In the genomic region with DNA sequence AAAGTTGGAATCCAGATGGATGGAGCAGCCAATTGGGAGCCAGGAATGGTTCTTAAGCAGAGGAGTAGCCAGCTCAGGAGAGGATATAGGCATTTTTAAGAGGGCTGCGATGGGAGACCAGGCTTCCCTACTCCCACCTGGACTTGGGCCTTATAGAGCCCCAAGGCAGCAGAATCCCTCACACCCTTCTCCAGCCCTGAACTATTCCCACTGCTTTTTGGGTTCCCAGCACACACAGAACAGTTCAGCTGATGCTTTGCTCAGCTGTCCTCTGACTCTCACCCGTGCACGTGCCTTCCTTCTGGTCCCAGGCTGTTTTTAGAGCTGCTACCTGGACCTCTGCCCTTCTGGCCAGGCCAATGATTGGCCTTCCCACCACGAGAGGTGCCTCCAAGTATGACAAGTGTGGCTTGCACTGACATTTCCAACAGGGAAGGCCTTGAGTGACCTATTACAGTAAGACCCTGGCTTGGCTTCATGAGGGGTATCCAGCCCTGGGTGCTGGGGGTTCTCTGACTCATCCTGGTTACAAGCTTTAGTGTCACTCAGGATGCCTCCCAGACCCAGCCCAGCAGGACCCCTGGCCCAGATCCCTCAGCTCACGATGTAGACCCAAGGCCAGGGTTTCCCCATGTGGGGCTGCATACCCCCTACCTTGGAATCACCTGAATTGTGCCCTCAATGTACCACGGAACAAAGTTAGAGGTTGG, we compare ENCODE assay signal across 25 cellular contexts. TPM values are rescaled to one million over a fixed set of nuclear protein-coding genes. Genes with fewer than 3 reads are reported as not detected.
"Had no signal": no experiment of that assay in that cellular context is flagged by ENCODE, and none has a peak within 500 bp of the region (broad histone marks: within the 10 kb centered on the region; RNA-seq: fewer than 3 reads in every experiment).

No MANE protein-coding gene starts in this region.

- FAIRE-seq: endometrium had no signal

- H2AFZ ChIP-seq: hepatocyte had no signal

- H3K27ac ChIP-seq: coronary artery, esophagus muscularis mucosa, gastroesophageal sphincter, hepatocyte, neutrophil, spleen, stomach, thoracic aorta, transverse colon had no signal

- H3K4me1 Mint-ChIP-seq: naive thymus-derived CD8-positive, alpha-beta T cell had no signal

- H3K36me3 Mint-ChIP-seq: naive thymus-derived CD8-positive, alpha-beta T cell had no signal

- H3K4me1 ChIP-seq: esophagus muscularis mucosa, gastroesophageal sphincter, spleen, stomach, transverse colon had no signal

- H3K9me3 ChIP-seq: esophagus muscularis mucosa, gastroesophageal sphincter, mucosa of descending colon, neutrophil, spleen, stomach, thoracic aorta, transverse colon had no signal

- H3K4me3 ChIP-seq: coronary artery, esophagus muscularis mucosa, gastroesophageal sphincter, hepatocyte, mucosa of descending colon, spleen, stomach, thoracic aorta, transverse colon had no signal

- H3K4me3 Mint-ChIP-seq: naive thymus-derived CD8-positive, alpha-beta T cell had no signal

- H3K4me2 ChIP-seq: hepatocyte had no signal

- H3K27ac Mint-ChIP-seq: naive thymus-derived CD8-positive, alpha-beta T cell had no signal

- H3K9me3 Mint-ChIP-seq: naive thymus-derived CD8-positive, alpha-beta T cell had no signal

- H3K36me3 ChIP-seq: esophagus muscularis mucosa, gastroesophageal sphincter, neutrophil, spleen, stomach, thoracic aorta, transverse colon had no signal

- DNase-seq: effector CD8-positive, alpha-beta T cell; glutamatergic neuron; mucosa of descending colon; spleen; stimulated activated CD4-positive, alpha-beta T cell treated with anti-CD3 and anti-CD28 coated beads, Interleukin-15, amount 100 ng/mL, for 24 hours; stimulated activated CD4-positive, alpha-beta T cell treated with anti-CD3 and anti-CD28 coated beads, Interleukin-1b, Interleukin-23, amount 100 ng/mL, for 48 hours; stimulated activated CD4-positive, alpha-beta T cell treated with anti-CD3 and anti-CD28 coated beads, Interleukin-4, amount 100 ng/mL, for 4 hours; stimulated activated naive CD4-positive, alpha-beta T cell; stomach; substantia nigra; transverse colon had no signal

- H3K27me3 ChIP-seq: hepatocyte had no signal

- H3K79me2 ChIP-seq: hepatocyte had no signal

- ATAC-seq: gastroesophageal sphincter; mucosa of descending colon; naive thymus-derived CD8-positive, alpha-beta T cell; sciatic nerve had no signal

RNA-seq across cellular contexts. Expression of gene NOX5, which starts 25.2 kb away (rescaled TPM):
- total RNA-seq: chondrocyte, dermis microvascular lymphatic vessel endothelial cell, lung microvascular endothelial cell, pulmonary artery endothelial cell had no signal
- polyA plus RNA-seq: hepatocyte; naive thymus-derived CD8-positive, alpha-beta T cell; neural cell had no signal
